7 cellular contexts compared by ENCODE assay signal in genomic region chr2:218995972-218996644, GRCh38. TPM values are rescaled to one million over a fixed set of nuclear protein-coding genes. Genes with fewer than 3 reads are reported as not detected.
DNase-seq lines count a peak whose midpoint lies in the region; ATAC-seq and TF ChIP-seq lines count a peak whose summit lies in the region.

No MANE protein-coding gene starts in this region.

- no peaks in the 10 kb centered on the region for H3K36me3 Mint-ChIP-seq in natural killer cell treated with Interleukin-12 subunit alpha and Interleukin-12 subunit beta and Interleukin-15 and Interleukin-18, amount 100 ng/mL, for 72 hours
- no peaks in the 10 kb centered on the region for H3K36me3 Mint-ChIP-seq in stimulated activated naive B cell treated with anti-CD40 and anti-IgM and Interleukin-4, amounts not matched to agents 10 μg/mL and 1 μg/mL and 100 μg/mL, for 72 hours

- H3K4me3 Mint-ChIP-seq in natural killer cell treated with Interleukin-12 subunit alpha and Interleukin-12 subunit beta and Interleukin-15 and Interleukin-18, amount 100 ng/mL, for 72 hours: no peak overlapping the region
- peak overlapping the region; percentile 56 to 67 for H3K4me3 Mint-ChIP-seq in stimulated activated naive B cell treated with anti-CD40 and anti-IgM and Interleukin-4, amounts not matched to agents 10 μg/mL and 1 μg/mL and 100 μg/mL, for 72 hours

- in situ Hi-C loops in KBM-7 (cut with MboI; ENCODE audit: low pct_unique_long_range_greater_than_20kb, low sequenced_read_pairs): no loop called here

- H3K4me1 Mint-ChIP-seq in natural killer cell treated with Interleukin-12 subunit alpha and Interleukin-12 subunit beta and Interleukin-15 and Interleukin-18, amount 100 ng/mL, for 72 hours (ENCODE audit: low read depth in 2 of 2): peaks cover 0 to 4% of the 10 kb centered on the region in 2 donors
- peaks cover 17 to 23% of the 10 kb centered on the region in 2 donors for H3K4me1 Mint-ChIP-seq in stimulated activated naive B cell treated with anti-CD40 and anti-IgM and Interleukin-4, amounts not matched to agents 10 μg/mL and 1 μg/mL and 100 μg/mL, for 72 hours

- peak; percentile 64 for ATAC-seq in GM18511 (IDR thresholded peaks at IDR 0.05; ENCODE audit: unreplicated experiment)
- peak; percentile 71 to 80 for ATAC-seq in natural killer cell treated with Interleukin-12 subunit alpha and Interleukin-12 subunit beta and Interleukin-15 and Interleukin-18, amount 100 ng/mL, for 72 hours
- peak; percentile 72 to 74 for ATAC-seq in stimulated activated naive B cell treated with anti-CD40 and anti-IgM and Interleukin-4, amounts not matched to agents 10 μg/mL and 1 μg/mL and 100 μg/mL, for 72 hours (replicated peaks)

- DNase-seq in KBM-7: peak; percentile 75
- peak; percentile 54 for DNase-seq in activated T-helper 1 cell treated with Interleukin-2 at 50 U/mL for 16 hours (ENCODE audit: low read depth)
- peak; percentile 58 for DNase-seq in fibroblast of peridontal ligament (ENCODE audit: extremely low read depth)
- peak; percentile 70 for DNase-seq in natural killer cell treated with Interleukin-12 subunit alpha and Interleukin-12 subunit beta and Interleukin-15 and Interleukin-18, amount 100 ng/mL, for 72 hours (ENCODE audit: low spot score)
- DNase-seq in stimulated activated naive B cell treated with anti-CD40 and anti-IgM and Interleukin-4, amounts not matched to agents 10 μg/mL and 1 μg/mL and 100 μg/mL, for 72 hours: peak; percentile 71

- H3K9me3 Mint-ChIP-seq in natural killer cell treated with Interleukin-12 subunit alpha and Interleukin-12 subunit beta and Interleukin-15 and Interleukin-18, amount 100 ng/mL, for 72 hours: no peaks in the 10 kb centered on the region
- H3K9me3 Mint-ChIP-seq in stimulated activated naive B cell treated with anti-CD40 and anti-IgM and Interleukin-4, amounts not matched to agents 10 μg/mL and 1 μg/mL and 100 μg/mL, for 72 hours: no peaks in the 10 kb centered on the region

- peaks cover 44 to 46% of the 10 kb centered on the region in 2 donors for H3K27me3 Mint-ChIP-seq in natural killer cell treated with Interleukin-12 subunit alpha and Interleukin-12 subunit beta and Interleukin-15 and Interleukin-18, amount 100 ng/mL, for 72 hours
- peaks cover 84 to 95% of the 10 kb centered on the region in 2 donors for H3K27me3 Mint-ChIP-seq in stimulated activated naive B cell treated with anti-CD40 and anti-IgM and Interleukin-4, amounts not matched to agents 10 μg/mL and 1 μg/mL and 100 μg/mL, for 72 hours

- no peak overlapping the region for H3K27ac Mint-ChIP-seq in natural killer cell treated with Interleukin-12 subunit alpha and Interleukin-12 subunit beta and Interleukin-15 and Interleukin-18, amount 100 ng/mL, for 72 hours
- no peak overlapping the region for H3K27ac Mint-ChIP-seq in stimulated activated naive B cell treated with anti-CD40 and anti-IgM and Interleukin-4, amounts not matched to agents 10 μg/mL and 1 μg/mL and 100 μg/mL, for 72 hours

TF ChIP-seq in PFSK-1, 5 proteins besides CTCF, POLR2A, EP300 and RAD21:
- TF ChIP-seq POLR2AphosphoS5 (IDR thresholded peaks at IDR 0.05; ENCODE audit: low read depth, low read length) (peak; percentile 23; the same call in 1 of the 2 replicates), SIN3A (IDR thresholded peaks at IDR 0.05; ENCODE audit: borderline replicate concordance, insufficient read depth, low read length) (no peak), FOXP2 (optimal IDR thresholded peaks at IDR 0.05; ENCODE audit: borderline replicate concordance, extremely low read depth, extremely low read length, insufficient read depth) (peak; percentile 73), REST (IDR thresholded peaks at IDR 0.05; ENCODE audit: insufficient read depth in 1 of 2, low read depth in 2 of 2, low read length in 2 of 2) (0 out of 4 replicates have a peak, but pooled peaks of 1 of the 2 experiments have one; percentile 19), TAF1 (IDR thresholded peaks at IDR 0.05; ENCODE audit: borderline replicate concordance, insufficient read depth, low read length) (no peak)
TF ChIP-seq in PFSK-1: peak in this region for 3.

RNA-seq across cellular contexts. Expression of gene CRYBA2, which starts 2.9 kb away (rescaled TPM):
- polyA plus RNA-seq in PFSK-1 (2012; ENCODE audit: insufficient read length, low read depth): not detected
- total RNA-seq in natural killer cell treated with Interleukin-12 subunit alpha and Interleukin-12 subunit beta and Interleukin-15 and Interleukin-18, amount 100 ng/mL, for 72 hours: not detected

RNA-seq across cellular contexts. Expression of gene FEV, which starts 11.1 kb away (rescaled TPM):
- polyA plus RNA-seq in PFSK-1 (2012; ENCODE audit: insufficient read length, low read depth): not detected
- not detected for total RNA-seq in natural killer cell treated with Interleukin-12 subunit alpha and Interleukin-12 subunit beta and Interleukin-15 and Interleukin-18, amount 100 ng/mL, for 72 hours

RNA-seq across cellular contexts. Expression of gene CDK5R2, which starts 36.6 kb away (rescaled TPM):
- polyA plus RNA-seq in PFSK-1 (2012; ENCODE audit: insufficient read length, low read depth): 2.5 TPM
- not detected for total RNA-seq in natural killer cell treated with Interleukin-12 subunit alpha and Interleukin-12 subunit beta and Interleukin-15 and Interleukin-18, amount 100 ng/mL, for 72 hours

RNA-seq across cellular contexts. Expression of gene CFAP65, which starts 45.2 kb away (rescaled TPM):
- polyA plus RNA-seq in PFSK-1 (2012; ENCODE audit: insufficient read length, low read depth): not detected
- not detected for total RNA-seq in natural killer cell treated with Interleukin-12 subunit alpha and Interleukin-12 subunit beta and Interleukin-15 and Interleukin-18, amount 100 ng/mL, for 72 hours

Comparison
In these comparisons a context has a peak if more than half of its experiments do, and no peak if none do; other contexts are left out.
1. Peak in every context shown above with its lines: DNase-seq and ATAC-seq.